Comparison of ENCODE assay signal across 9 cellular contexts in the genomic region with DNA sequence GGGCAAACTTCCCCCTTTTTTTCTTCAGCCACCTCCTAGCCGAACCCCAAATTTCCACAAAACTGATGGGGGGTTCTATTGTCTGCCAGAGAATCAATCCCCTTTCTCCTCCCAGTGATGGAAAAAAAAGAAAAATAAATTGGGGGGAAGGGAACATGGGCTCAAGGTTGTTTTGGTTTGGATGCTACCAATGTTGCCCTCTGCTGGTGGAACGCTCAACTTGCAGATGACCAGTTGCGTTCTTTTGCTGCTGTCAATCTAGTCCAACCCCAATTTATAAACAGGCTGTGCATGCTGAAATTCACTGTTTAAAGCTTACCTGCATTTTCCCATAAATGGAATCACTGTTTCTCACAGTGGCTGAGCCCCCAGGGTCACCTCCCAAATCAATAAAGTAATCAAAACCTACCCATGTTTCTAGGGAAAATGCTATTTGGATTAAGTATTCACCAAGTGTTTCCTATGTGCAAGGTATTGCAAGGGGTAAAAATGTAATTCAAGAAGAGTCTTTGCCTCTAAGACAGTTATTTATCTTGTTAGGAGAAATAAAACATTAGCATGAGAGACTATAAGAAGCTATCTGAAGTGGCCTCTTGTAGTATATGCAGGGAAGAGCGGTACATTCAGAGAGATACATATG.
A peak's percentile ranks its signal among the peaks of the same experiment; 100 is the strongest.
DNase-seq lines count a peak whose midpoint lies in the region; ATAC-seq, FAIRE-seq and TF ChIP-seq lines count a peak whose summit lies in the region.
"Had no signal": no experiment of that assay in that cellular context is flagged by ENCODE, and none has a peak within 500 bp of the region (broad histone marks: within the 10 kb centered on the region; RNA-seq: fewer than 3 reads in every experiment).

No MANE protein-coding gene starts in this region.

- no peaks in the 10 kb centered on the region for H3K9me3 Mint-ChIP-seq in Calu3 (ENCODE audit: low read depth, unreplicated experiment)
- no peaks in the 10 kb centered on the region; the same call in 2 of the 3 replicates for H3K9me3 Mint-ChIP-seq in GM23338
- no peaks in the 10 kb centered on the region for H3K9me3 Mint-ChIP-seq in astrocyte (ENCODE audit: unreplicated experiment)
- H3K9me3 Mint-ChIP-seq: activated B cell treated with CpG ODN at 0.5 μM for 24 hours had no signal

- ATAC-seq in GM23338 (no peak), thoracic aorta (ENCODE audit: insufficient number of reproducible peaks, low FRiP score, low read depth) (no peak), HG03432 (IDR thresholded peaks at IDR 0.05; ENCODE audit: unreplicated experiment) (no peak)

- CTCF ChIA-PET in Calu3 (lab: Charles Lee), result no interaction called here

- H3K4me3 Mint-ChIP-seq in Calu3 (ENCODE audit: low read depth, unreplicated experiment) (no peak overlapping the region), GM23338 (no peak overlapping the region), astrocyte (ENCODE audit: unreplicated experiment) (no peak overlapping the region)
- H3K4me3 Mint-ChIP-seq: activated B cell treated with CpG ODN at 0.5 μM for 24 hours had no signal

- no peaks in the 10 kb centered on the region for H3K27me3 ChIP-seq in GM23338 (ENCODE audit: insufficient read depth)
- peaks cover 2% of the 10 kb centered on the region for H3K27me3 ChIP-seq in astrocyte (ENCODE audit: insufficient read depth, low read length)
- H3K27me3 ChIP-seq in keratinocyte (ENCODE audit: control insufficient read depth, extremely low read depth, insufficient read depth, low read length), result peaks cover 9% of the 10 kb centered on the region
- H3K27me3 ChIP-seq in thoracic aorta (replicated peaks; ENCODE audit: insufficient read depth), result no peaks in the 10 kb centered on the region

- H3K36me3 ChIP-seq in GM23338 (ENCODE audit: insufficient read depth) (no peaks in the 10 kb centered on the region), astrocyte (ENCODE audit: insufficient read depth, low read length) (no peaks in the 10 kb centered on the region), keratinocyte (ENCODE audit: control insufficient read depth in 2 of 2, extremely low read depth in 1 of 2, insufficient read depth in 2 of 2, low read length in 2 of 2) (no peaks in the 10 kb centered on the region), thoracic aorta (no peaks in the 10 kb centered on the region)

- H3F3A ChIP-seq in GM23338 (replicated peaks; ENCODE audit: low read depth), result no peaks in the 10 kb centered on the region

- H3K9me2 ChIP-seq in GM23338 (ENCODE audit: insufficient read depth), result no peaks in the 10 kb centered on the region

- no peak overlapping the region for H3K27ac Mint-ChIP-seq in Calu3 (ENCODE audit: unreplicated experiment)
- no peak overlapping the region for H3K27ac Mint-ChIP-seq in GM23338
- H3K27ac Mint-ChIP-seq in astrocyte (ENCODE audit: unreplicated experiment), result no peak overlapping the region
- H3K27ac Mint-ChIP-seq: activated B cell treated with CpG ODN at 0.5 μM for 24 hours had no signal

- H4K20me1 ChIP-seq in GM23338 (replicated peaks; ENCODE audit: insufficient read depth), result no peaks in the 10 kb centered on the region
- no peaks in the 10 kb centered on the region for H4K20me1 ChIP-seq in astrocyte (ENCODE audit: insufficient read depth, low read length)
- no peaks in the 10 kb centered on the region for H4K20me1 ChIP-seq in keratinocyte (ENCODE audit: control insufficient read depth, extremely low read depth, insufficient read depth, low read length)

- H3K4me1 ChIP-seq in GM23338 (ENCODE audit: insufficient read depth), result no peaks in the 10 kb centered on the region
- H3K4me1 ChIP-seq in astrocyte (ENCODE audit: insufficient read depth, low read length), result no peaks in the 10 kb centered on the region
- no peaks in the 10 kb centered on the region for H3K4me1 ChIP-seq in keratinocyte (ENCODE audit: control insufficient read depth, extremely low read depth, insufficient read depth, low read length)
- no peaks in the 10 kb centered on the region for H3K4me1 ChIP-seq in thoracic aorta (ENCODE audit: control insufficient read depth in 1 of 2, low read depth in 2 of 2)

- H3K9me3 ChIP-seq in astrocyte (ENCODE audit: insufficient read depth, low read depth, low read length) (no peaks in the 10 kb centered on the region), keratinocyte (ENCODE audit: control insufficient read depth, low read depth, low read length) (no peaks in the 10 kb centered on the region), thoracic aorta (no peaks in the 10 kb centered on the region)

- peak; percentile 96 for FAIRE-seq in astrocyte (lab: Jason Lieb, UNC)
- FAIRE-seq in keratinocyte (lab: Jason Lieb, UNC), result peak; percentile 59

- no peaks in the 10 kb centered on the region for H3K36me3 Mint-ChIP-seq in Calu3 (ENCODE audit: insufficient read depth, unreplicated experiment)
- no peaks in the 10 kb centered on the region for H3K36me3 Mint-ChIP-seq in GM23338 (ENCODE audit: low read depth)
- H3K36me3 Mint-ChIP-seq in astrocyte (ENCODE audit: low read depth, unreplicated experiment), result no peaks in the 10 kb centered on the region

- H2AFZ ChIP-seq in GM23338, result no peak overlapping the region
- no peak overlapping the region for H2AFZ ChIP-seq in astrocyte (ENCODE audit: low read depth, low read length)
- no peak overlapping the region for H2AFZ ChIP-seq in keratinocyte (ENCODE audit: control insufficient read depth, low read length)

- H3K27me3 Mint-ChIP-seq in Calu3 (ENCODE audit: unreplicated experiment) (peaks cover 17% of the 10 kb centered on the region), GM23338 (ENCODE audit: insufficient read depth, low read depth, poor library complexity) (peaks cover 3% of the 10 kb centered on the region), astrocyte (ENCODE audit: low read depth, unreplicated experiment) (peaks cover 4% of the 10 kb centered on the region)
- H3K27me3 Mint-ChIP-seq: activated B cell treated with CpG ODN at 0.5 μM for 24 hours had no signal

- intact Hi-C loops in Calu3 (cut with micrococcal nuclease; ENCODE audit: unreplicated experiment), result loop anchor here (1.0 to 5.0 kb wide), 5 partner anchors 29 to 1189 kb away; no protein-coding TSS in a partner anchor

- H3K27ac ChIP-seq in GM23338 (ENCODE audit: low read depth) (no peak overlapping the region), astrocyte (ENCODE audit: low read depth, low read length) (no peak overlapping the region), keratinocyte (ENCODE audit: control insufficient read depth, insufficient read depth, low read length) (no peak overlapping the region), thoracic aorta (no peak overlapping the region)

- DNase-seq in Calu3 (peak; percentile 43), GM23338 (ENCODE audit: low spot score) (peak; percentile 58), NOMO-1 treated with dmso at 0.1 percent for 144 hours (lab: John Stamatoyannopoulos, UW; ENCODE audit: unreplicated experiment) (peak; percentile 29), astrocyte (ENCODE audit: low read depth) (no peak), keratinocyte (ENCODE audit: low read depth, low spot score) (peak; percentile 7), thoracic aorta (ENCODE audit: low spot score) (no peak), GF-D8 (lab: John Stamatoyannopoulos, UW) (no peak)
- DNase-seq: activated B cell treated with CpG ODN at 0.5 μM for 24 hours had no signal

- peak; percentile 63 for TF ChIP-seq CTCF in Calu3 (IDR thresholded peaks at IDR 0.05; ENCODE audit: unreplicated experiment)
- TF ChIP-seq CTCF in GM23338 (conservative IDR thresholded peaks at IDR 0.05; ENCODE audit: low read depth in 2 of 2), result peak; percentile 67 to 73
- TF ChIP-seq CTCF in astrocyte (IDR thresholded peaks at IDR 0.05; ENCODE audit: insufficient read depth, low read depth, low read length), result peak; percentile 74
- peak; percentile 78 to 90 (median 84) for TF ChIP-seq CTCF in keratinocyte (optimal IDR thresholded peaks at IDR 0.05 in 1 of 3, IDR thresholded peaks at IDR 0.05 in 1 of 3, conservative IDR thresholded peaks at IDR 0.05 in 1 of 3; ENCODE audit: extremely low read depth in 1 of 3, insufficient read depth in 2 of 3, low read length in 3 of 3)
- peak; percentile 42 for TF ChIP-seq CTCF in thoracic aorta (IDR thresholded peaks at IDR 0.05)

- dilution Hi-C loops in keratinocyte (cut with MboI; ENCODE audit: extremely low pct_ligation_motif_present, low sequenced_read_pairs), result no loop called here

- H3K9me1 ChIP-seq in keratinocyte (ENCODE audit: control insufficient read depth, extremely low read depth, insufficient read depth, low read length), result no peaks in the 10 kb centered on the region

- H3K4me1 Mint-ChIP-seq in Calu3 (ENCODE audit: low read depth, unreplicated experiment) (peaks cover 5% of the 10 kb centered on the region), GM23338 (0 out of 3 replicates have a peak, but pooled peaks cover 3% of the 10 kb centered on the region), astrocyte (ENCODE audit: low read depth, unreplicated experiment) (no peaks in the 10 kb centered on the region)

- H3K4me3 ChIP-seq in GM23338 (no peak overlapping the region), astrocyte (ENCODE audit: insufficient read depth, low read depth, low read length) (no peak overlapping the region), keratinocyte (ENCODE audit: control insufficient read depth in 2 of 3, extremely low read depth in 1 of 3, insufficient read depth in 2 of 3, low read depth in 1 of 3, low read length in 3 of 3) (no peak overlapping the region), thoracic aorta (no peak overlapping the region)

- BruUV-seq in Calu3 (replicated peaks; lab: Mats Ljungman, UMichigan), result no TSS peak

- no peaks in the 10 kb centered on the region for H3K79me2 ChIP-seq in GM23338 (replicated peaks; ENCODE audit: insufficient read depth)
- H3K79me2 ChIP-seq in astrocyte (ENCODE audit: insufficient read depth, low read length), result no peaks in the 10 kb centered on the region
- no peaks in the 10 kb centered on the region for H3K79me2 ChIP-seq in keratinocyte (ENCODE audit: control insufficient read depth, insufficient read depth, low read length)

- H3K4me2 ChIP-seq in GM23338, result no peak overlapping the region
- no peak overlapping the region for H3K4me2 ChIP-seq in astrocyte (ENCODE audit: low read length)
- no peak overlapping the region for H3K4me2 ChIP-seq in keratinocyte (ENCODE audit: control insufficient read depth, extremely low read depth, insufficient read depth, low read depth, low read length)

- H3K9ac ChIP-seq in astrocyte (ENCODE audit: low read length) (no peak overlapping the region), keratinocyte (ENCODE audit: control insufficient read depth, extremely low read depth, insufficient read depth, low read length) (no peak overlapping the region)

TF ChIP-seq in GM23338, 12 proteins besides CTCF, POLR2A, EP300 and RAD21:
- TF ChIP-seq ZNF331 (CRISPR knock-in tag; IDR thresholded peaks at IDR 0.05; ENCODE audit: low read depth) (no peak), CREB1 (CRISPR knock-in tag; IDR thresholded peaks at IDR 0.05; ENCODE audit: low read depth) (no peak)

Comparison
In these comparisons a context has a peak if more than half of its experiments do, and no peak if none do; other contexts are left out.
1. DNase-seq: peak in Calu3 (single experiment), GM23338 (single experiment), NOMO-1 treated with dmso at 0.1 percent for 144 hours (single experiment) and keratinocyte (single experiment); none in astrocyte (single experiment), thoracic aorta (single experiment) and GF-D8 (single experiment).
2. Peak in every context shown above with its lines, with median percentiles within 50 percentile points of each other: CTCF ChIP-seq.